Comparison of ENCODE assay signal across 22 cellular contexts in the genomic region with DNA sequence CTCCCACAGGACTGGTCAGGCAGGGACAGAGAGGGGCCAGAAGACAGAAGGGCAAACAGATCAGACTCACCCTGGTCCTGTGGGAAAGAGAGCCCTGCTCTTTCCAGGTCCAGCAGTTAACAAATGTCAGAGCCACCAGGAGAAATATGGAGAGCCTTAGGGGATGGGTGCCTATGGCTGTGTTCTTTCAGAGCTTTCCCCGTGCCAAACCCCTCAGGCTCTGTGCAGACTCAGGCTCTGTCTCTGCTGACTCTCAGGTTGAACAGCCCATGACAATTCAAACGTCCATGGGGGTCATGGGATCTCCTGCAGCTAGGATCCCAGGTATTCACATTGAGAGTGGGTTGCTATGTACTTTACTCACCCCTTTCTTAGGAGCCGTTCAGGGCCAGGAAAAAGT.
A peak's percentile ranks its signal among the peaks of the same experiment; 100 is the strongest.
DNase-seq lines count a peak whose midpoint lies in the region; ATAC-seq, FAIRE-seq and TF ChIP-seq lines count a peak whose summit lies in the region.
"Had no signal": no experiment of that assay in that cellular context is flagged by ENCODE, and none has a peak within 500 bp of the region (broad histone marks: within the 10 kb centered on the region; RNA-seq: fewer than 3 reads in every experiment).

No MANE protein-coding gene starts in this region.

- no peaks in the 10 kb centered on the region for H3K9me3 ChIP-seq in neural progenitor cell (ENCODE audit: low read depth)
- H3K9me3 ChIP-seq in aorta (ENCODE audit: control insufficient read depth, low read length) = peaks cover 1% of the 10 kb centered on the region
- H3K9me3 ChIP-seq: Caco-2 had no signal

- peak; percentile 7 for ATAC-seq in aorta (ENCODE audit: low FRiP score)
- no peak for ATAC-seq in GM21447 (IDR thresholded peaks at IDR 0.05; ENCODE audit: unreplicated experiment)
- ATAC-seq: CD8-positive, alpha-beta T cell; GM12878 had no signal

- H3K27ac Mint-ChIP-seq in neural progenitor cell = peak overlapping the region; percentile 70
- H3K27ac Mint-ChIP-seq: B cell; CD4-positive, CD25-positive, alpha-beta regulatory T cell; CD8-positive, alpha-beta T cell had no signal

- DNase-seq in ELF-1 (ENCODE audit: low read depth, low spot score) (peak; percentile 8), bronchial epithelial cell (ENCODE audit: low read depth) (no peak), neural progenitor cell (ENCODE audit: low spot score) (no peak), aorta (no peak), KG1 (lab: John Stamatoyannopoulos, UW) (no peak), urothelium cell line (ENCODE audit: low spot score) (no peak)
- DNase-seq: Caco-2; CD4-positive, CD25-positive, alpha-beta regulatory T cell; CD8-positive, alpha-beta T cell; DMS153; DND-41; GDM1; H7; HCEC 1CT had no signal

- H3K4me3 ChIP-seq in bronchial epithelial cell (ENCODE audit: low read depth, low read length) = no peak overlapping the region
- no peak overlapping the region for H3K4me3 ChIP-seq in neural progenitor cell
- H3K4me3 ChIP-seq in aorta (ENCODE audit: low read length in 2 of 2) = no peak overlapping the region
- H3K4me3 ChIP-seq: BLaER1, GM12878 had no signal

- H3K9me3 Mint-ChIP-seq in neural progenitor cell = peaks cover 16% of the 10 kb centered on the region

- H3K79me2 ChIP-seq in neural progenitor cell (ENCODE audit: low read depth) = no peaks in the 10 kb centered on the region

- H3K9ac ChIP-seq in neural progenitor cell = no peak overlapping the region
- H3K9ac ChIP-seq: BLaER1 had no signal

- H3K27me3 Mint-ChIP-seq in neural progenitor cell (ENCODE audit: insufficient read depth, low read depth) = peaks cover 10% of the 10 kb centered on the region

- H3K4me3 Mint-ChIP-seq in neural progenitor cell = no peak overlapping the region
- H3K4me3 Mint-ChIP-seq: B cell; CD4-positive, CD25-positive, alpha-beta regulatory T cell; CD8-positive, alpha-beta T cell had no signal

- H2AFZ ChIP-seq in neural progenitor cell (replicated peaks) = no peak overlapping the region

- no peaks in the 10 kb centered on the region for H3K27me3 ChIP-seq in bronchial epithelial cell (ENCODE audit: control insufficient read depth, insufficient read depth, low read length)
- H3K27me3 ChIP-seq in neural progenitor cell = no peaks in the 10 kb centered on the region
- H3K27me3 ChIP-seq in aorta (ENCODE audit: control insufficient read depth in 1 of 2, insufficient read depth in 2 of 2, low read length in 1 of 2) = no peaks in the 10 kb centered on the region
- H3K27me3 ChIP-seq: BLaER1 had no signal

- H3K4me1 Mint-ChIP-seq in neural progenitor cell = no peaks in the 10 kb centered on the region
- H3K4me1 Mint-ChIP-seq: B cell; CD4-positive, CD25-positive, alpha-beta regulatory T cell had no signal

- no peaks in the 10 kb centered on the region for H3F3A ChIP-seq in neural progenitor cell (ENCODE audit: low read depth)

- H4K20me1 ChIP-seq in neural progenitor cell (ENCODE audit: low read depth) = no peaks in the 10 kb centered on the region
- H4K20me1 ChIP-seq: BLaER1 had no signal

- H3K36me3 Mint-ChIP-seq in neural progenitor cell = no peaks in the 10 kb centered on the region
- H3K36me3 Mint-ChIP-seq: CD4-positive, CD25-positive, alpha-beta regulatory T cell; CD8-positive, alpha-beta T cell had no signal

- WGBS in aorta, 2 donors = 64 to 66% methylated on average over 3 of the region's 3 CpGs

- H3K36me3 ChIP-seq in bronchial epithelial cell (ENCODE audit: control insufficient read depth, insufficient read depth, low read length) (no peaks in the 10 kb centered on the region), neural progenitor cell (no peaks in the 10 kb centered on the region), aorta (ENCODE audit: control insufficient read depth in 1 of 2, insufficient read depth in 2 of 2, low read length in 1 of 2) (no peaks in the 10 kb centered on the region)
- H3K36me3 ChIP-seq: BLaER1 had no signal

- peak; percentile 89 for FAIRE-seq in bronchial epithelial cell (lab: Jason Lieb, UNC)
- FAIRE-seq in urothelium cell line (lab: Jason Lieb, UNC) = no peak
- FAIRE-seq: A204.1, GM12878, H1 had no signal

- no peak overlapping the region for H3K4me2 ChIP-seq in neural progenitor cell
- H3K4me2 ChIP-seq: BLaER1 had no signal

- intact Hi-C loops in aorta (cut with DNase I) = no loop called here

- TF ChIP-seq CTCF in bronchial epithelial cell (IDR thresholded peaks at IDR 0.05; ENCODE audit: insufficient read depth, low read length, severe bottlenecking) = no peak
- no peak for TF ChIP-seq CTCF in neural progenitor cell (IDR thresholded peaks at IDR 0.05)

- no peaks in the 10 kb centered on the region for H3K4me1 ChIP-seq in neural progenitor cell
- H3K4me1 ChIP-seq in aorta (ENCODE audit: control insufficient read depth in 1 of 2, insufficient read depth in 2 of 2, low read length in 2 of 2) = no peaks in the 10 kb centered on the region
- H3K4me1 ChIP-seq: BLaER1, Caco-2 had no signal

- H3K27ac ChIP-seq in neural progenitor cell = no peak overlapping the region
- no peak overlapping the region for H3K27ac ChIP-seq in aorta (ENCODE audit: low read depth in 1 of 2, low read length in 2 of 2)
- H3K27ac ChIP-seq: 22Rv1, BLaER1, C4-2B had no signal
